8 cellular contexts compared by ENCODE assay signal in genomic region chr5:70415117-70415516, GRCh38.
DNase-seq lines count a peak whose midpoint lies in the region; ATAC-seq and TF ChIP-seq lines count a peak whose summit lies in the region.
"Not testable (repeated sequence)": the region's sequence is repeated elsewhere in the genome, so short reads cannot be mapped to it uniquely, and the experiment has no call there.

GTF2H2C_2 (plus strand) TSS chr5:70415368.

- intact Hi-C loops in CD8-positive, alpha-beta T cell (cut with DNase I, micrococcal nuclease) = not testable (repeated sequence)

- TF ChIP-seq EP300 in gastroesophageal sphincter (IDR thresholded peaks at IDR 0.05) = not testable (repeated sequence)

- CTCF ChIA-PET in CD8-positive, alpha-beta T cell (lab: Charles Lee) = not testable (repeated sequence)

- H3K27me3 Mint-ChIP-seq in CD8-positive, alpha-beta T cell (ENCODE audit: low read depth); T-helper 17 cell: not testable (repeated sequence)

- H3K4me1 ChIP-seq in CD8-positive, alpha-beta T cell (ENCODE audit: insufficient read depth, low read length); gastroesophageal sphincter: not testable (repeated sequence)

- not testable (repeated sequence) for H3K36me3 Mint-ChIP-seq in CD8-positive, alpha-beta T cell; T-helper 17 cell (ENCODE audit: low read depth)

- H3K27me3 ChIP-seq in CD8-positive, alpha-beta T cell (ENCODE audit: insufficient read depth, low read length); gastroesophageal sphincter: not testable (repeated sequence)

- H3K27ac ChIP-seq in CD8-positive, alpha-beta T cell (ENCODE audit: low read depth, low read length); gastroesophageal sphincter: not testable (repeated sequence)

- not testable (repeated sequence) for TF ChIP-seq CTCF in CD8-positive, alpha-beta T cell (IDR thresholded peaks at IDR 0.05); gastroesophageal sphincter (IDR thresholded peaks at IDR 0.05); omental fat pad (IDR thresholded peaks at IDR 0.05)

- POLR2A ChIA-PET in CD8-positive, alpha-beta T cell (lab: Charles Lee) = not testable (repeated sequence)

- not testable (repeated sequence) for H3K36me3 ChIP-seq in CD8-positive, alpha-beta T cell (ENCODE audit: insufficient read depth, low read length); gastroesophageal sphincter

- not testable (repeated sequence) for H3K4me1 Mint-ChIP-seq in CD8-positive, alpha-beta T cell (ENCODE audit: low read depth); T-helper 17 cell

- not testable (repeated sequence) for H3K4me3 Mint-ChIP-seq in CD8-positive, alpha-beta T cell; T-helper 17 cell

- no CpG with 5 or more reads among the region's 39 CpGs for WGBS in gastroesophageal sphincter (ENCODE audit: low coverage in 1 of 2), 2 donors

- H3K4me3 ChIP-seq in CD8-positive, alpha-beta T cell (ENCODE audit: low read depth, low read length); gastroesophageal sphincter: not testable (repeated sequence)

- not testable (repeated sequence) for DNase-seq in CD8-positive, alpha-beta T cell; T-helper 17 cell; omental fat pad (ENCODE audit: low spot score)

- not testable (repeated sequence) for H3K9me3 ChIP-seq in CD8-positive, alpha-beta T cell (ENCODE audit: low read length); T-helper 17 cell (ENCODE audit: control insufficient read depth, low read length, poor library complexity, severe bottlenecking); gastroesophageal sphincter

- TF ChIP-seq POLR2A in gastroesophageal sphincter (IDR thresholded peaks at IDR 0.05) = not testable (repeated sequence)

- not testable (repeated sequence) for H3K9me3 Mint-ChIP-seq in CD8-positive, alpha-beta T cell

- peak; percentile 99 for ATAC-seq in CD8-positive, alpha-beta T cell
- ATAC-seq in GM19043 (IDR thresholded peaks at IDR 0.05; ENCODE audit: low read depth, unreplicated experiment) (peak; percentile 98), GM21529 (IDR thresholded peaks at IDR 0.05; ENCODE audit: unreplicated experiment) (peak; percentile 98), HG02884 (IDR thresholded peaks at IDR 0.05; ENCODE audit: unreplicated experiment) (peak; percentile 98), HG03280 (IDR thresholded peaks at IDR 0.05; ENCODE audit: unreplicated experiment) (peak; percentile 100), T-helper 17 cell (peak; percentile 100), gastroesophageal sphincter (peak; percentile 90), omental fat pad (ENCODE audit: low FRiP score) (peak; percentile 94)

- H3K27ac Mint-ChIP-seq in CD8-positive, alpha-beta T cell; T-helper 17 cell: not testable (repeated sequence)
